2 cellular contexts compared by ENCODE assay signal in genomic region chr13:28605147-28605546, GRCh38. TPM values are rescaled to one million over a fixed set of nuclear protein-coding genes. Genes with fewer than 3 reads are reported as not detected.
A peak's percentile ranks its signal among the peaks of the same experiment; 100 is the strongest.
DNase-seq lines count a peak whose midpoint lies in the region; ATAC-seq, FAIRE-seq and TF ChIP-seq lines count a peak whose summit lies in the region.
"Not testable (repeated sequence)": the region's sequence is repeated elsewhere in the genome, so short reads cannot be mapped to it uniquely, and the experiment has no call there.

No MANE protein-coding gene starts in this region.

- in situ Hi-C loops in K562 (cut with MboI): not testable (repeated sequence)

- H3K4me1 ChIP-seq in HEK293 (ENCODE audit: control insufficient read depth, insufficient read depth, low read length); K562 (replicated peaks in 1 of 2; ENCODE audit: control insufficient read depth in 2 of 2, insufficient read depth in 2 of 2, low read length in 2 of 2): not testable (repeated sequence)

- H3K27ac ChIP-seq in HEK293 (ENCODE audit: extremely low read depth, low read depth, low read length); K562 (ENCODE audit: extremely low read depth, low read depth, low read length): not testable (repeated sequence)

- no CpG with 5 or more reads among the region's 3 CpGs for WGBS in K562 (ENCODE audit: insufficient coverage, low coverage, missing lambda C conversion rate)

- TF ChIP-seq RAD21 in K562 (CRISPR knock-in tag; conservative IDR thresholded peaks at IDR 0.05 in 1 of 2, IDR thresholded peaks at IDR 0.05 in 1 of 2): not testable (repeated sequence)

- H4K20me1 ChIP-seq in K562 (replicated peaks; ENCODE audit: control insufficient read depth, insufficient read depth, low read length): not testable (repeated sequence)

- H2AFZ ChIP-seq in K562 (ENCODE audit: low read depth, low read length): not testable (repeated sequence)

- FAIRE-seq in K562 (lab: Jason Lieb, UNC): not testable (repeated sequence)

- H3K9me3 ChIP-seq in HEK293 (ENCODE audit: control insufficient read depth, insufficient read depth, low read depth, low read length); K562 (replicated peaks; ENCODE audit: control insufficient read depth, insufficient read depth, low read depth, low read length): not testable (repeated sequence)

- TF ChIP-seq CTCF in HEK293 (tag by site-specific recombination; IDR thresholded peaks at IDR 0.05); K562 (IDR thresholded peaks at IDR 0.05 in 2 of 3, conservative IDR thresholded peaks at IDR 0.05 in 1 of 3; ENCODE audit: insufficient read depth in 2 of 3, low read depth in 1 of 3, low read length in 3 of 3): not testable (repeated sequence)

- not testable (repeated sequence) for TF ChIP-seq EP300 in K562 (IDR thresholded peaks at IDR 0.05; ENCODE audit: low read length)

- not testable (repeated sequence) for H3K9ac ChIP-seq in K562 (ENCODE audit: insufficient read depth in 1 of 2, low read depth in 2 of 2, low read length in 2 of 2)

- not testable (repeated sequence) for H3K27me3 ChIP-seq in K562 (ENCODE audit: control insufficient read depth in 2 of 2, insufficient read depth in 2 of 2, low read length in 2 of 2)

- not testable (repeated sequence) for H3K9me1 ChIP-seq in K562 (ENCODE audit: control insufficient read depth, insufficient read depth, low read length)

- H3K4me3 ChIP-seq in HEK293 (ENCODE audit: low read depth, low read length); K562: not testable (repeated sequence)

- DNase-seq in K562 (ENCODE audit: extremely low read depth in 1 of 4, low spot score in 3 of 4): not testable (repeated sequence)

- H3K79me2 ChIP-seq in K562 (ENCODE audit: control insufficient read depth, insufficient read depth, low read length): not testable (repeated sequence)

- H3K4me2 ChIP-seq in K562 (ENCODE audit: insufficient read depth, low read length): not testable (repeated sequence)

- CTCF ChIA-PET in HEK293 (lab: Yijun Ruan, JAX); K562 (lab: Yijun Ruan, JAX; ENCODE audit: low intra/inter-chr PET ratio): not testable (repeated sequence)

- not testable (repeated sequence) for TF ChIP-seq POLR2A in K562 (conservative IDR thresholded peaks at IDR 0.05)

- intact Hi-C loops in K562 (cut with micrococcal nuclease): not testable (repeated sequence)

- ATAC-seq in K562: not testable (repeated sequence)

- POLR2A ChIA-PET in HEK293 (lab: Yijun Ruan, JAX); K562 (lab: Yijun Ruan, JAX): not testable (repeated sequence)

- BruUV-seq in K562 (replicated peaks; lab: Mats Ljungman, UMichigan): not testable (repeated sequence)

- not testable (repeated sequence) for H3K36me3 ChIP-seq in HEK293 (ENCODE audit: control insufficient read depth in 2 of 2, insufficient read depth in 1 of 2, low read length in 2 of 2); K562 (ENCODE audit: control insufficient read depth, insufficient read depth, low read length)

TF ChIP-seq in HEK293, 187 proteins besides CTCF, POLR2A, EP300 and RAD21:
- TF ChIP-seq ZNF580 (tag by site-specific recombination; IDR thresholded peaks at IDR 0.05) (peak; percentile 57; the same call in 1 of the 2 replicates), ZNF146 (tag by site-specific recombination; IDR thresholded peaks at IDR 0.05) (peak; percentile 88)

TF ChIP-seq in K562, 482 proteins besides CTCF, POLR2A, EP300 and RAD21:
- TF ChIP-seq BCOR (IDR thresholded peaks at IDR 0.05): 0 out of 2 replicates have a peak, but pooled peaks have one; percentile 29
- TF ChIP-seq ZNF146 (CRISPR knock-in tag; IDR thresholded peaks at IDR 0.05; ENCODE audit: unreplicated experiment): peak; percentile 49

RNA-seq across cellular contexts. Expression of gene POMP, which starts 53.8 kb away (rescaled TPM):
- 3.7 and 7.5 TPM in 2 replicates for total RNA-seq in K562 (2011; cell fraction: chromatin; rRNA removed; ENCODE audit: low replicate concordance)
- total RNA-seq in K562 (2011; cell fraction: nucleolus; rRNA removed): 5.0 and 5.7 TPM in 2 replicates
- total RNA-seq in K562 (2011; cell fraction: nucleoplasm; rRNA removed): 9.3 and 10.8 TPM in 2 replicates
- total RNA-seq in K562 (2014; rRNA removed): 69.2 and 75.2 TPM in 2 replicates
- 143 and 170 TPM in 2 replicates for total RNA-seq in K562 (2014; rRNA removed; fragmentation: Illumina TruSeq; extraction: Trizol)
- 117 and 127 TPM in 2 replicates for total RNA-seq in K562 (2015; rRNA removed; fragmentation: Illumina TruSeq; extraction: Trizol)
- 116 and 120 TPM in 2 replicates for total RNA-seq in K562 (2021)
- 74.5 and 114 TPM in 2 replicates for polyA plus RNA-seq in K562 (2011; rRNA removed)
- polyA plus RNA-seq in K562 (2011; cell fraction: cytosol; rRNA removed): 13.9 and 38.6 TPM in 2 replicates
- polyA plus RNA-seq in K562 (2011; cell fraction: nucleus; rRNA removed): 11.1 and 18.2 TPM in 2 replicates
- 122 and 246 TPM in 2 replicates for polyA plus RNA-seq in K562 (2012)
- polyA plus RNA-seq in K562 (2014; fragmentation: Illumina TruSeq; extraction: Trizol): 117 and 126 TPM in 2 replicates
- polyA plus RNA-seq in K562 (2014; fragmentation: Nextera tagmentation; extraction: Ambion mirVana): 100 to 1,000 TPM; 506 to 647 TPM
- polyA plus RNA-seq in K562 (2014; rRNA removed): 118 and 126 TPM in 2 replicates
- polyA minus RNA-seq in K562 (2011; rRNA and poly(A)+ RNA removed): 118 and 135 TPM in 2 replicates
- polyA minus RNA-seq in K562 (2011; cell fraction: cytosol; rRNA and poly(A)+ RNA removed): 27.0 and 34.8 TPM in 2 replicates
- polyA minus RNA-seq in K562 (2011; cell fraction: nucleus; rRNA and poly(A)+ RNA removed): 5.5 and 15.0 TPM in 2 replicates
